ENCODE assay signal across 5 cellular contexts in the genomic region with DNA sequence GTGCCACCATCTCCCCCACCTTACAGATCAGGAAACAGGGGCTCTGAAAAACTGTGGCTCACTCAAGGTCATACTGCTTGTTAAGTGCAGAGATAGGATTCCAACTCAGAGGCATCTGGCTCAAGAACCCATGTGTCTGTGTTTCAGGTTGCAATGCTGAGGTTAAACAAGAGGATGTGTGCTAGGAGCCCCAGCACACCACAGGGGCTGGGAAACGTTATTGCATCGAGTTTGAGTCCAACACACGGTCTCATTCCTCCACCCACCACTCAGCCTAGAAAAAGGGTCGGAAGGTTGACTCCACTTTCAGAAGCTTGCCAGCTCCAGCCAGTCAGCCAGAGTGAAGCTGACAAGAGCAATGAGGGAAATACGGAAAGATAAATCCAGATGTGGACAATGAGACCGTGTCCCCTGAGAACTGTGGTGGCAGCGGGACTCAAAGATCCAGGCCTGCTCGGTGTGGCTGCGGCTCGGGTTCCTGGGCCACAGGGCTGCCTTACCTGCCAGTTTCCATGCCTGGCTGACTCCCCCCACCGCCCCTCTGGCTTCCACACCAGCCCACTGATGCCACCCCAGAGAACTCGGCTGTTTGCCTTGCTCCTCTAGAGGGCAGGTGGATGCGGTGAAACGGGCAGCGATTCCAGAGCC. TPM values are rescaled to one million over a fixed set of nuclear protein-coding genes. Genes with fewer than 3 reads are reported as not detected.
"Had no signal": no experiment of that assay in that cellular context is flagged by ENCODE, and none has a peak within 500 bp of the region (broad histone marks: within the 10 kb centered on the region; RNA-seq: fewer than 3 reads in every experiment).

No MANE protein-coding gene starts in this region.

RNA-seq across cellular contexts. Expression of gene NPIPA8, which starts 33.4 kb away (rescaled TPM):
- total RNA-seq: hepatocyte, left ventricle myocardium superior, lung microvascular endothelial cell, mononuclear cell, myocyte had no signal
- polyA plus RNA-seq: hepatocyte had no signal
